8 cellular contexts compared by ENCODE assay signal in genomic region chr9:36991516-36992134, GRCh38. TPM values are rescaled to one million over a fixed set of nuclear protein-coding genes. Genes with fewer than 3 reads are reported as not detected.
DNase-seq lines count a peak whose midpoint lies in the region; ATAC-seq and TF ChIP-seq lines count a peak whose summit lies in the region.

No MANE protein-coding gene starts in this region.

- H3K36me3 Mint-ChIP-seq in activated CD8-positive, alpha-beta T cell treated with anti-CD3 and anti-CD28 coated beads for 36 hours (ENCODE audit: low read depth) = peaks cover 7% of the 10 kb centered on the region
- peaks cover 7% of the 10 kb centered on the region for H3K36me3 Mint-ChIP-seq in CD8-positive, alpha-beta T cell

- ATAC-seq in activated CD8-positive, alpha-beta T cell treated with anti-CD3 and anti-CD28 coated beads for 36 hours = peak; percentile 46
- ATAC-seq in left lung = peak; percentile 25
- ATAC-seq in CD8-positive, alpha-beta T cell = no peak

- no peak overlapping the region for H3K27ac Mint-ChIP-seq in activated CD8-positive, alpha-beta T cell treated with anti-CD3 and anti-CD28 coated beads for 36 hours
- no peak overlapping the region for H3K27ac Mint-ChIP-seq in CD8-positive, alpha-beta T cell

- peaks cover under 1 to 10% of the 10 kb centered on the region in 2 donors for H3K4me1 ChIP-seq in left lung
- no peaks in the 10 kb centered on the region for H3K4me1 ChIP-seq in CD8-positive, alpha-beta T cell (ENCODE audit: insufficient read depth, low read length)

- intact Hi-C loops in activated CD8-positive, alpha-beta T cell treated with anti-CD3 and anti-CD28 coated beads for 36 hours (cut with micrococcal nuclease) = loop anchor here (2.0 to 10.0 kb wide), 3 partner anchors 119 to 403 kb away; no protein-coding TSS in a partner anchor
- intact Hi-C loops in left lung (cut with DNase I) = loop anchor here in 1 of 2 donors (10.0 kb wide), 1 partner anchor 127 kb away; no protein-coding TSS in a partner anchor
- intact Hi-C loops in CD8-positive, alpha-beta T cell (cut with DNase I, micrococcal nuclease) = loop anchor here in 1 of 2 experiments (10.0 kb wide), 2 partner anchors 203 to 373 kb away; no protein-coding TSS in a partner anchor

- POLR2A ChIA-PET in activated CD8-positive, alpha-beta T cell treated with anti-CD3 and anti-CD28 coated beads for 36 hours (lab: Charles Lee) = no interaction called here
- POLR2A ChIA-PET in CD8-positive, alpha-beta T cell (lab: Charles Lee) = no interaction called here

- H3K27me3 ChIP-seq in left lung = peaks cover 23 to 89% of the 10 kb centered on the region in 2 donors
- H3K27me3 ChIP-seq in CD8-positive, alpha-beta T cell (ENCODE audit: insufficient read depth, low read length) = peaks cover 10% of the 10 kb centered on the region

- no peak overlapping the region for H3K4me3 Mint-ChIP-seq in activated CD8-positive, alpha-beta T cell treated with anti-CD3 and anti-CD28 coated beads for 36 hours
- no peak overlapping the region for H3K4me3 Mint-ChIP-seq in CD8-positive, alpha-beta T cell

- no peaks in the 10 kb centered on the region for H3K36me3 ChIP-seq in left lung
- no peaks in the 10 kb centered on the region for H3K36me3 ChIP-seq in CD8-positive, alpha-beta T cell (ENCODE audit: insufficient read depth, low read length)

- H3K27ac ChIP-seq in left lung = no peak overlapping the region
- no peak overlapping the region for H3K27ac ChIP-seq in CD8-positive, alpha-beta T cell (ENCODE audit: low read depth, low read length)

- CTCF ChIA-PET in activated CD8-positive, alpha-beta T cell treated with anti-CD3 and anti-CD28 coated beads for 36 hours (lab: Charles Lee) = interaction anchor here (0.5 to 8.3 kb wide), 8 partner anchors 15 to 382 kb away, joined by 3 to 105 read pairs (median 4); no protein-coding TSS in a partner anchor
- CTCF ChIA-PET in CD8-positive, alpha-beta T cell (lab: Charles Lee) = no interaction called here

- H3K4me3 ChIP-seq in left lung = no peak overlapping the region
- H3K4me3 ChIP-seq in CD8-positive, alpha-beta T cell (ENCODE audit: low read depth, low read length) = no peak overlapping the region

- peak; percentile 84 for TF ChIP-seq CTCF in activated CD8-positive, alpha-beta T cell treated with anti-CD3 and anti-CD28 coated beads for 36 hours (IDR thresholded peaks at IDR 0.05)
- TF ChIP-seq CTCF in left lung (IDR thresholded peaks at IDR 0.05) = peak; percentile 16 to 20
- TF ChIP-seq CTCF in CD8-positive, alpha-beta T cell (IDR thresholded peaks at IDR 0.05) = no peak

- H3K9me3 Mint-ChIP-seq in activated CD8-positive, alpha-beta T cell treated with anti-CD3 and anti-CD28 coated beads for 36 hours = peaks cover 14% of the 10 kb centered on the region
- H3K9me3 Mint-ChIP-seq in CD8-positive, alpha-beta T cell = peaks cover 14% of the 10 kb centered on the region

- peaks cover 0 to 15% of the 10 kb centered on the region in 2 donors for H3K9me3 ChIP-seq in left lung
- H3K9me3 ChIP-seq in CD8-positive, alpha-beta T cell (ENCODE audit: low read length) = peaks cover 4% of the 10 kb centered on the region

- peak; percentile 57 for DNase-seq in DMS53 (lab: John Stamatoyannopoulos, UW)
- peak; percentile 36 for DNase-seq in HK-2 (ENCODE audit: unreplicated experiment)
- peak; percentile 64 for DNase-seq in activated CD8-positive, alpha-beta T cell treated with anti-CD3 and anti-CD28 coated beads for 36 hours
- DNase-seq in left lung = no peak
- DNase-seq in NCI-H446 treated with DMSO at 0.1 percent for 48 hours (lab: John Stamatoyannopoulos, UW) = no peak
- no peak for DNase-seq in CD8-positive, alpha-beta T cell
- DNase-seq in NOMO-1 treated with DMSO at 0.1 percent for 48 hours (lab: John Stamatoyannopoulos, UW; ENCODE audit: unreplicated experiment) = no peak
- no peak for DNase-seq in GM03348 (ENCODE audit: low spot score)

- peaks cover 10% of the 10 kb centered on the region for H3K4me1 Mint-ChIP-seq in activated CD8-positive, alpha-beta T cell treated with anti-CD3 and anti-CD28 coated beads for 36 hours (ENCODE audit: low read depth)
- H3K4me1 Mint-ChIP-seq in CD8-positive, alpha-beta T cell (ENCODE audit: low read depth) = peaks cover 15% of the 10 kb centered on the region

- H3K27me3 Mint-ChIP-seq in activated CD8-positive, alpha-beta T cell treated with anti-CD3 and anti-CD28 coated beads for 36 hours = peaks cover 51% of the 10 kb centered on the region
- peaks cover 56% of the 10 kb centered on the region for H3K27me3 Mint-ChIP-seq in CD8-positive, alpha-beta T cell (ENCODE audit: low read depth)

RNA-seq across cellular contexts. Expression of gene PAX5, which starts 42.4 kb away (rescaled TPM):
- 1 to 10 TPM in 1 of 2 experiments, under 1 TPM in 1; 0.95 to 1.1 TPM for total RNA-seq in activated CD8-positive, alpha-beta T cell treated with anti-CD3 and anti-CD28 coated beads for 36 hours
- total RNA-seq in left lung = under 1 TPM; 0.03 to 0.65 TPM
- 1 to 10 TPM; 1.9 to 2.3 TPM for total RNA-seq in CD8-positive, alpha-beta T cell

Comparison
In these comparisons a context has a peak if more than half of its experiments do, and no peak if none do; other contexts are left out.
1. DNase-seq: peak in DMS53 (single experiment), HK-2 (single experiment) and activated CD8-positive, alpha-beta T cell treated with anti-CD3 and anti-CD28 coated beads for 36 hours (single experiment); none in left lung (0 of 2), NCI-H446 treated with DMSO at 0.1 percent for 48 hours (single experiment), CD8-positive, alpha-beta T cell (0 of 7), NOMO-1 treated with DMSO at 0.1 percent for 48 hours (single experiment) and GM03348 (single experiment).